In genomic region chr18:79952996-79953559, GRCh38 we compare ENCODE assay signal across 10 cellular contexts. TPM values are rescaled to one million over a fixed set of nuclear protein-coding genes. Genes with fewer than 3 reads are reported as not detected.
DNase-seq lines count a peak whose midpoint lies in the region; ATAC-seq and TF ChIP-seq lines count a peak whose summit lies in the region.
"Had no signal": no experiment of that assay in that cellular context is flagged by ENCODE, and none has a peak within 500 bp of the region (broad histone marks: within the 10 kb centered on the region; RNA-seq: fewer than 3 reads in every experiment).

No MANE protein-coding gene starts in this region.

- TF ChIP-seq CTCF in cardiac muscle cell (IDR thresholded peaks at IDR 0.05; ENCODE audit: low read depth, low read length): no peak
- TF ChIP-seq CTCF in left ventricle myocardium inferior (IDR thresholded peaks at IDR 0.05; ENCODE audit: borderline replicate concordance): no peak
- TF ChIP-seq CTCF in tibial nerve (IDR thresholded peaks at IDR 0.05): no peak

- DNase-seq in cardiac muscle cell (ENCODE audit: low read depth in 1 of 2, low spot score in 1 of 2) (peak in 1 of 2 donors; percentile 47), left ventricle myocardium inferior (no peak), tibial nerve (ENCODE audit: low spot score in 2 of 2) (no peak), activated gamma-delta T cell treated with Interleukin-2 at 50 U/mL for 16 hours (no peak), substantia nigra (lab: John Stamatoyannopoulos, UW) (no peak)
- DNase-seq in activated naive CD8-positive, alpha-beta T cell treated with anti-CD3 and anti-CD28 coated beads, Interleukin-2, amount 10 ng/mL, durations not matched to agents 7 days and 5 days: peak; percentile 27
- DNase-seq: C1 segment of cervical spinal cord had no signal

- H3K27me3 ChIP-seq in cardiac muscle cell: peaks cover 13% of the 10 kb centered on the region
- no peaks in the 10 kb centered on the region for H3K27me3 ChIP-seq in left ventricle myocardium inferior (ENCODE audit: low read depth)
- no peaks in the 10 kb centered on the region for H3K27me3 ChIP-seq in tibial nerve
- H3K27me3 ChIP-seq: esophagus muscularis mucosa had no signal

- H3K27ac Mint-ChIP-seq in activated naive CD8-positive, alpha-beta T cell treated with anti-CD3 and anti-CD28 coated beads, Interleukin-2, amount 10 ng/mL, durations not matched to agents 7 days and 5 days: no peak overlapping the region

- H3K9me3 Mint-ChIP-seq in activated naive CD8-positive, alpha-beta T cell treated with anti-CD3 and anti-CD28 coated beads, Interleukin-2, amount 10 ng/mL, durations not matched to agents 7 days and 5 days: no peaks in the 10 kb centered on the region

- H3K4me3 Mint-ChIP-seq in activated naive CD8-positive, alpha-beta T cell treated with anti-CD3 and anti-CD28 coated beads, Interleukin-2, amount 10 ng/mL, durations not matched to agents 7 days and 5 days: no peak overlapping the region

- POLR2A ChIA-PET in activated naive CD8-positive, alpha-beta T cell treated with anti-CD3 and anti-CD28 coated beads, Interleukin-2, amount 10 ng/mL, durations not matched to agents 7 days and 5 days (lab: Charles Lee): interaction anchor here (0.6 to 1.5 kb wide), 2 partner anchors 11 to 35 kb away, joined by 4 read pairs; partner anchors contain the start of gene HSBP1L1

- H3K36me3 ChIP-seq in cardiac muscle cell: no peaks in the 10 kb centered on the region
- H3K36me3 ChIP-seq in left ventricle myocardium inferior: peaks cover 8% of the 10 kb centered on the region
- H3K36me3 ChIP-seq in mesodermal cell (ENCODE audit: control insufficient read depth, insufficient read depth, low read length): peaks cover 16% of the 10 kb centered on the region
- H3K36me3 ChIP-seq in tibial nerve: peaks cover 0 to 10% (median 0%) of the 10 kb centered on the region in 3 donors

- H3K27ac ChIP-seq in cardiac muscle cell: no peak overlapping the region
- H3K27ac ChIP-seq in left ventricle myocardium inferior (replicated peaks): no peak overlapping the region
- no peak overlapping the region for H3K27ac ChIP-seq in mesodermal cell (ENCODE audit: low read depth, low read length, severe bottlenecking)
- peak overlapping the region in 3 of 4 donors; percentile 83 to 98 (median 94) for H3K27ac ChIP-seq in tibial nerve
- H3K27ac ChIP-seq in substantia nigra (ENCODE audit: low read depth, low read length, poor library complexity, severe bottlenecking): no peak overlapping the region

- peaks cover 15% of the 10 kb centered on the region for H3K4me1 Mint-ChIP-seq in activated naive CD8-positive, alpha-beta T cell treated with anti-CD3 and anti-CD28 coated beads, Interleukin-2, amount 10 ng/mL, durations not matched to agents 7 days and 5 days

- H3K9me3 ChIP-seq in cardiac muscle cell (ENCODE audit: low read depth): no peaks in the 10 kb centered on the region
- H3K9me3 ChIP-seq in left ventricle myocardium inferior (replicated peaks): no peaks in the 10 kb centered on the region
- no peaks in the 10 kb centered on the region for H3K9me3 ChIP-seq in mesodermal cell (ENCODE audit: control insufficient read depth, low read length)
- H3K9me3 ChIP-seq in tibial nerve: no peaks in the 10 kb centered on the region
- H3K9me3 ChIP-seq: esophagus muscularis mucosa had no signal

- H3K36me3 Mint-ChIP-seq in activated naive CD8-positive, alpha-beta T cell treated with anti-CD3 and anti-CD28 coated beads, Interleukin-2, amount 10 ng/mL, durations not matched to agents 7 days and 5 days: peaks cover 4% of the 10 kb centered on the region

- WGBS in mesodermal cell (ENCODE audit: insufficient coverage in 2 of 2), 2 experiments: 41 to 50% methylated on average over 23 to 24 of the region's 24 CpGs
- WGBS in tibial nerve, 2 donors: 85 to 91% methylated on average over 21 to 24 of the region's 24 CpGs

- intact Hi-C loops in left ventricle myocardium inferior (cut with micrococcal nuclease): no loop called here

- TF ChIP-seq POLR2A in tibial nerve (IDR thresholded peaks at IDR 0.05): no peak

- TF ChIP-seq EP300 in tibial nerve (IDR thresholded peaks at IDR 0.05): no peak

- H3K27me3 Mint-ChIP-seq in activated naive CD8-positive, alpha-beta T cell treated with anti-CD3 and anti-CD28 coated beads, Interleukin-2, amount 10 ng/mL, durations not matched to agents 7 days and 5 days: peaks cover 2% of the 10 kb centered on the region

- peaks cover 7% of the 10 kb centered on the region for H3K4me1 ChIP-seq in cardiac muscle cell (ENCODE audit: low read depth)
- peaks cover 38% of the 10 kb centered on the region for H3K4me1 ChIP-seq in left ventricle myocardium inferior
- peaks cover 7% of the 10 kb centered on the region for H3K4me1 ChIP-seq in mesodermal cell (ENCODE audit: control insufficient read depth, insufficient read depth, low read length, poor library complexity, severe bottlenecking)
- H3K4me1 ChIP-seq in tibial nerve: peaks cover 0 to 34% (median 28%) of the 10 kb centered on the region in 4 donors

- peak overlapping the region; percentile 97 for H3K4me3 ChIP-seq in cardiac muscle cell
- H3K4me3 ChIP-seq in left ventricle myocardium inferior: no peak overlapping the region
- H3K4me3 ChIP-seq in mesodermal cell (ENCODE audit: extremely low read depth, insufficient read depth, low read length, poor library complexity, severe bottlenecking): peak overlapping the region; percentile 82
- H3K4me3 ChIP-seq in tibial nerve: peak overlapping the region in 1 of 4 donors; percentile 99

- no peak for ATAC-seq in activated naive CD8-positive, alpha-beta T cell treated with anti-CD3 and anti-CD28 coated beads, Interleukin-2, amount 10 ng/mL, durations not matched to agents 7 days and 5 days (ENCODE audit: low read depth)
- no peak for ATAC-seq in HG03521 (IDR thresholded peaks at IDR 0.05; ENCODE audit: unreplicated experiment)

RNA-seq across cellular contexts. Expression of gene SLC66A2, which starts 1.6 kb away (rescaled TPM):
- total RNA-seq in cardiac muscle cell (28.6 and 43.9 TPM in 2 replicates), left ventricle myocardium inferior (27.4 TPM), tibial nerve (100 to 1,000 TPM; 112 to 361 (median 222) TPM)
- polyA plus RNA-seq in cardiac muscle cell: 36.4 and 39.8 TPM in 2 replicates
- 10 to 100 TPM; 29.0 to 29.2 TPM for total RNA-seq in activated naive CD8-positive, alpha-beta T cell treated with anti-CD3 and anti-CD28 coated beads, Interleukin-2, amount 10 ng/mL, durations not matched to agents 7 days and 5 days
- polyA plus RNA-seq in mesodermal cell (2013, experiment 1 of 2): 18.7 TPM
- 18.1 TPM for polyA plus RNA-seq in mesodermal cell (2013, experiment 2 of 2)

RNA-seq across cellular contexts. Expression of gene HSBP1L1, which starts 11.4 kb away (rescaled TPM):
- 2.5 and 6.3 TPM in 2 replicates for total RNA-seq in cardiac muscle cell
- 4.0 and 4.4 TPM in 2 replicates for polyA plus RNA-seq in cardiac muscle cell
- total RNA-seq in left ventricle myocardium inferior: 12.2 TPM
- total RNA-seq in activated naive CD8-positive, alpha-beta T cell treated with anti-CD3 and anti-CD28 coated beads, Interleukin-2, amount 10 ng/mL, durations not matched to agents 7 days and 5 days: 10 to 100 TPM; 14.0 to 18.0 TPM
- 2.5 TPM for polyA plus RNA-seq in mesodermal cell (2013, experiment 1 of 2)
- polyA plus RNA-seq in mesodermal cell (2013, experiment 2 of 2): 1.9 TPM
- 10 to 100 TPM; 18.0 to 35.4 (median 29.7) TPM for total RNA-seq in tibial nerve

RNA-seq across cellular contexts. Expression of gene TXNL4A, which starts 35.3 kb away (rescaled TPM):
- total RNA-seq in cardiac muscle cell (32.2 and 51.9 TPM in 2 replicates), left ventricle myocardium inferior (92.0 TPM), tibial nerve (10 to 100 TPM; 19.0 to 34.9 (median 32.5) TPM)
- polyA plus RNA-seq in cardiac muscle cell: 287 and 318 TPM in 2 replicates
- total RNA-seq in activated naive CD8-positive, alpha-beta T cell treated with anti-CD3 and anti-CD28 coated beads, Interleukin-2, amount 10 ng/mL, durations not matched to agents 7 days and 5 days: 100 to 1,000 TPM; 106 to 107 TPM
- polyA plus RNA-seq in mesodermal cell (2013, experiment 1 of 2): 130 TPM
- 113 TPM for polyA plus RNA-seq in mesodermal cell (2013, experiment 2 of 2)

Comparison
In these comparisons a context has a peak if more than half of its experiments do, and no peak if none do; other contexts are left out.
1. H3K27ac ChIP-seq: peak in tibial nerve (3 of 4); none in cardiac muscle cell (single experiment), left ventricle myocardium inferior (single experiment), mesodermal cell (single experiment) and substantia nigra (single experiment).